Comparison of ENCODE assay signal across 12 cellular contexts in genomic region chr3:32454731-32455608, GRCh38. TPM values are rescaled to one million over a fixed set of nuclear protein-coding genes. Genes with fewer than 3 reads are reported as not detected.
DNase-seq lines count a peak whose midpoint lies in the region; ATAC-seq and TF ChIP-seq lines count a peak whose summit lies in the region.
"Had no signal": no experiment of that assay in that cellular context is flagged by ENCODE, and none has a peak within 500 bp of the region (broad histone marks: within the 10 kb centered on the region; RNA-seq: fewer than 3 reads in every experiment).

No MANE protein-coding gene starts in this region.

- H2AFZ ChIP-seq in fibroblast of lung (ENCODE audit: low read length), result no peak overlapping the region

- no peak overlapping the region for H3K27ac ChIP-seq in fibroblast of lung (ENCODE audit: insufficient read depth, low read length)
- H3K27ac ChIP-seq: SK-N-MC had no signal

- H3K4me3 ChIP-seq in fibroblast of lung (replicated peaks in 1 of 4; ENCODE audit: control extremely low read depth in 1 of 4, insufficient read depth in 1 of 4, low read depth in 3 of 4, low read length in 4 of 4), result no peak overlapping the region
- H3K4me3 ChIP-seq: mucosa of descending colon, SK-N-MC had no signal

- peaks cover 2% of the 10 kb centered on the region for H3K36me3 ChIP-seq in fibroblast of lung (ENCODE audit: control insufficient read depth, insufficient read depth, low read length)

- no peaks in the 10 kb centered on the region for H3K27me3 ChIP-seq in fibroblast of lung (ENCODE audit: control insufficient read depth, insufficient read depth, low read length)

- H3K9ac ChIP-seq in fibroblast of lung (ENCODE audit: insufficient read depth, low read length), result no peak overlapping the region

- TF ChIP-seq CTCF in fibroblast of lung (conservative IDR thresholded peaks at IDR 0.05 in 1 of 2, IDR thresholded peaks at IDR 0.05 in 1 of 2; ENCODE audit: low read depth in 1 of 2, low read length in 2 of 2), result no peak

- peaks cover 2% of the 10 kb centered on the region for H3K9me3 Mint-ChIP-seq in activated naive CD4-positive, alpha-beta T cell treated with anti-CD3 and anti-CD28 coated beads, Interleukin-2, amount 10 ng/mL, durations not matched to agents 7 days and 5 days
- H3K9me3 Mint-ChIP-seq in activated CD8-positive, alpha-beta T cell treated with anti-CD3 and anti-CD28 coated beads, Interleukin-2, amount 10 ng/mL, durations not matched to agents 7 days and 5 days (ENCODE audit: insufficient read depth), result no peaks in the 10 kb centered on the region
- no peaks in the 10 kb centered on the region for H3K9me3 Mint-ChIP-seq in stimulated activated memory B cell treated with anti-CD40 and anti-IgM and Interleukin-4, amounts not matched to agents 10 μg/mL and 1 μg/mL and 100 μg/mL, for 72 hours
- H3K9me3 Mint-ChIP-seq: dendritic cell treated with granulocyte-macrophage colony-stimulating factor and Interleukin-4, amounts not matched to agents 40 ng/mL and 50 ng/mL, for 4 days had no signal

- CTCF ChIA-PET in activated naive CD4-positive, alpha-beta T cell treated with anti-CD3 and anti-CD28 coated beads, Interleukin-2, amount 10 ng/mL, durations not matched to agents 7 days and 5 days (lab: Charles Lee), result interaction anchor here (0.9 to 1.2 kb wide), 4 partner anchors 30 to 80 kb away, joined by 3 read pairs; no protein-coding TSS in a partner anchor
- CTCF ChIA-PET in activated CD8-positive, alpha-beta T cell treated with anti-CD3 and anti-CD28 coated beads, Interleukin-2, amount 10 ng/mL, durations not matched to agents 7 days and 5 days (lab: Charles Lee), result interaction anchor here (1.6 to 5.6 kb wide), 4 partner anchors 13 to 84 kb away, joined by 4 to 24 read pairs (median 16); no protein-coding TSS in a partner anchor

- H3K4me3 Mint-ChIP-seq in activated naive CD4-positive, alpha-beta T cell treated with anti-CD3 and anti-CD28 coated beads, Interleukin-2, amount 10 ng/mL, durations not matched to agents 7 days and 5 days, result no peak overlapping the region
- H3K4me3 Mint-ChIP-seq in activated CD8-positive, alpha-beta T cell treated with anti-CD3 and anti-CD28 coated beads, Interleukin-2, amount 10 ng/mL, durations not matched to agents 7 days and 5 days, result no peak overlapping the region
- no peak overlapping the region for H3K4me3 Mint-ChIP-seq in stimulated activated memory B cell treated with anti-CD40 and anti-IgM and Interleukin-4, amounts not matched to agents 10 μg/mL and 1 μg/mL and 100 μg/mL, for 72 hours
- H3K4me3 Mint-ChIP-seq: dendritic cell treated with granulocyte-macrophage colony-stimulating factor and Interleukin-4, amounts not matched to agents 40 ng/mL and 50 ng/mL, for 4 days had no signal

- H3K79me2 ChIP-seq in fibroblast of lung (ENCODE audit: control insufficient read depth, insufficient read depth, low read length), result no peaks in the 10 kb centered on the region

- no peak for DNase-seq in activated naive CD4-positive, alpha-beta T cell treated with anti-CD3 and anti-CD28 coated beads, Interleukin-2, amount 10 ng/mL, durations not matched to agents 7 days and 5 days
- no peak for DNase-seq in activated naive CD4-positive, alpha-beta T cell (lab: John Stamatoyannopoulos, UW)
- DNase-seq in activated CD8-positive, alpha-beta T cell treated with anti-CD3 and anti-CD28 coated beads, Interleukin-2, amount 10 ng/mL, durations not matched to agents 7 days and 5 days, result no peak
- DNase-seq in fibroblast of lung (ENCODE audit: low read depth in 2 of 2) (peak; percentile 24 to 53), dedifferentiated amniotic fluid mesenchymal stem cell (ENCODE audit: extremely low spot score) (no peak), NCI-H2171 (lab: John Stamatoyannopoulos, UW) (no peak)
- DNase-seq: stimulated activated CD4-positive, alpha-beta T cell treated with anti-CD3 and anti-CD28 coated beads, Interleukin-4, amount 100 ng/mL, for 4 hours had no signal

- H3K36me3 Mint-ChIP-seq in activated naive CD4-positive, alpha-beta T cell treated with anti-CD3 and anti-CD28 coated beads, Interleukin-2, amount 10 ng/mL, durations not matched to agents 7 days and 5 days, result peaks cover 40% of the 10 kb centered on the region
- peaks cover 38% of the 10 kb centered on the region for H3K36me3 Mint-ChIP-seq in activated CD8-positive, alpha-beta T cell treated with anti-CD3 and anti-CD28 coated beads, Interleukin-2, amount 10 ng/mL, durations not matched to agents 7 days and 5 days (ENCODE audit: low read depth)
- peaks cover 60% of the 10 kb centered on the region for H3K36me3 Mint-ChIP-seq in stimulated activated memory B cell treated with anti-CD40 and anti-IgM and Interleukin-4, amounts not matched to agents 10 μg/mL and 1 μg/mL and 100 μg/mL, for 72 hours

- POLR2A ChIA-PET in activated CD8-positive, alpha-beta T cell treated with anti-CD3 and anti-CD28 coated beads, Interleukin-2, amount 10 ng/mL, durations not matched to agents 7 days and 5 days (lab: Charles Lee), result interaction anchor here (0.6 to 1.7 kb wide), 6 partner anchors 16 to 40 kb away, joined by 3 to 11 read pairs (median 4); no protein-coding TSS in a partner anchor

- no peaks in the 10 kb centered on the region for H3K27me3 Mint-ChIP-seq in activated naive CD4-positive, alpha-beta T cell treated with anti-CD3 and anti-CD28 coated beads, Interleukin-2, amount 10 ng/mL, durations not matched to agents 7 days and 5 days
- H3K27me3 Mint-ChIP-seq in activated CD8-positive, alpha-beta T cell treated with anti-CD3 and anti-CD28 coated beads, Interleukin-2, amount 10 ng/mL, durations not matched to agents 7 days and 5 days (ENCODE audit: low read depth), result no peaks in the 10 kb centered on the region
- H3K27me3 Mint-ChIP-seq in stimulated activated memory B cell treated with anti-CD40 and anti-IgM and Interleukin-4, amounts not matched to agents 10 μg/mL and 1 μg/mL and 100 μg/mL, for 72 hours, result no peaks in the 10 kb centered on the region
- H3K27me3 Mint-ChIP-seq: dendritic cell treated with granulocyte-macrophage colony-stimulating factor and Interleukin-4, amounts not matched to agents 40 ng/mL and 50 ng/mL, for 4 days had no signal

- no peak overlapping the region for H3K4me2 ChIP-seq in fibroblast of lung (ENCODE audit: extremely low read depth, insufficient read depth, low read length)

- no peaks in the 10 kb centered on the region for H3K4me1 ChIP-seq in fibroblast of lung (ENCODE audit: control insufficient read depth, extremely low read depth, insufficient read depth, low read length)

- H3K27ac Mint-ChIP-seq in activated naive CD4-positive, alpha-beta T cell treated with anti-CD3 and anti-CD28 coated beads, Interleukin-2, amount 10 ng/mL, durations not matched to agents 7 days and 5 days, result peak overlapping the region; percentile 2
- peak overlapping the region; percentile 83 for H3K27ac Mint-ChIP-seq in activated CD8-positive, alpha-beta T cell treated with anti-CD3 and anti-CD28 coated beads, Interleukin-2, amount 10 ng/mL, durations not matched to agents 7 days and 5 days
- H3K27ac Mint-ChIP-seq in stimulated activated memory B cell treated with anti-CD40 and anti-IgM and Interleukin-4, amounts not matched to agents 10 μg/mL and 1 μg/mL and 100 μg/mL, for 72 hours, result peak overlapping the region; percentile 91
- H3K27ac Mint-ChIP-seq: dendritic cell treated with granulocyte-macrophage colony-stimulating factor and Interleukin-4, amounts not matched to agents 40 ng/mL and 50 ng/mL, for 4 days had no signal

- no peaks in the 10 kb centered on the region for H3K9me3 ChIP-seq in fibroblast of lung (ENCODE audit: control insufficient read depth, insufficient read depth, low read depth, low read length)
- H3K9me3 ChIP-seq: mucosa of descending colon had no signal

- ATAC-seq in activated CD8-positive, alpha-beta T cell treated with anti-CD3 and anti-CD28 coated beads, Interleukin-2, amount 10 ng/mL, durations not matched to agents 7 days and 5 days, result no peak
- no peak for ATAC-seq in stimulated activated memory B cell treated with anti-CD40 and anti-IgM and Interleukin-4, amounts not matched to agents 10 μg/mL and 1 μg/mL and 100 μg/mL, for 72 hours
- no peak for ATAC-seq in HG03342 (IDR thresholded peaks at IDR 0.05; ENCODE audit: unreplicated experiment)
- ATAC-seq: mucosa of descending colon had no signal

- H3K4me1 Mint-ChIP-seq in activated naive CD4-positive, alpha-beta T cell treated with anti-CD3 and anti-CD28 coated beads, Interleukin-2, amount 10 ng/mL, durations not matched to agents 7 days and 5 days, result peaks cover 35% of the 10 kb centered on the region
- H3K4me1 Mint-ChIP-seq in activated CD8-positive, alpha-beta T cell treated with anti-CD3 and anti-CD28 coated beads, Interleukin-2, amount 10 ng/mL, durations not matched to agents 7 days and 5 days (ENCODE audit: low read depth), result peaks cover 50% of the 10 kb centered on the region
- H3K4me1 Mint-ChIP-seq in stimulated activated memory B cell treated with anti-CD40 and anti-IgM and Interleukin-4, amounts not matched to agents 10 μg/mL and 1 μg/mL and 100 μg/mL, for 72 hours, result peaks cover 58% of the 10 kb centered on the region

- H4K20me1 ChIP-seq in fibroblast of lung (ENCODE audit: control insufficient read depth, extremely low read depth, insufficient read depth, low read length), result no peaks in the 10 kb centered on the region

RNA-seq across cellular contexts. Expression of gene CMTM6, which starts 47.7 kb away (rescaled TPM):
- total RNA-seq in activated CD8-positive, alpha-beta T cell treated with anti-CD3 and anti-CD28 coated beads, Interleukin-2, amount 10 ng/mL, durations not matched to agents 7 days and 5 days, result 10 to 100 TPM; 49.1 to 51.5 TPM
- 72.4 and 74.1 TPM in 2 replicates for total RNA-seq in fibroblast of lung
- polyA plus RNA-seq in fibroblast of lung, result 60.8 and 76.5 TPM in 2 replicates
- 41.3 and 46.7 TPM in 2 replicates for polyA plus RNA-seq in fibroblast of lung (2012)
- polyA minus RNA-seq in fibroblast of lung (ENCODE audit: low replicate concordance), result 11.6 and 13.7 TPM in 2 replicates

Comparison
In these comparisons a context has a peak if more than half of its experiments do, and no peak if none do; other contexts are left out.
1. DNase-seq: peak in fibroblast of lung (2 of 2); none in activated naive CD4-positive, alpha-beta T cell treated with anti-CD3 and anti-CD28 coated beads, Interleukin-2, amount 10 ng/mL, durations not matched to agents 7 days and 5 days (single experiment), activated naive CD4-positive, alpha-beta T cell (0 of 4), activated CD8-positive, alpha-beta T cell treated with anti-CD3 and anti-CD28 coated beads, Interleukin-2, amount 10 ng/mL, durations not matched to agents 7 days and 5 days (single experiment), dedifferentiated amniotic fluid mesenchymal stem cell (single experiment) and NCI-H2171 (single experiment).
2. H3K27ac Mint-ChIP-seq: peak in every context shown above with its lines; median percentile 91 in stimulated activated memory B cell treated with anti-CD40 and anti-IgM and Interleukin-4, amounts not matched to agents 10 μg/mL and 1 μg/mL and 100 μg/mL, for 72 hours; 83 in activated CD8-positive, alpha-beta T cell treated with anti-CD3 and anti-CD28 coated beads, Interleukin-2, amount 10 ng/mL, durations not matched to agents 7 days and 5 days; 2 in activated naive CD4-positive, alpha-beta T cell treated with anti-CD3 and anti-CD28 coated beads, Interleukin-2, amount 10 ng/mL, durations not matched to agents 7 days and 5 days.